In the genomic region with DNA sequence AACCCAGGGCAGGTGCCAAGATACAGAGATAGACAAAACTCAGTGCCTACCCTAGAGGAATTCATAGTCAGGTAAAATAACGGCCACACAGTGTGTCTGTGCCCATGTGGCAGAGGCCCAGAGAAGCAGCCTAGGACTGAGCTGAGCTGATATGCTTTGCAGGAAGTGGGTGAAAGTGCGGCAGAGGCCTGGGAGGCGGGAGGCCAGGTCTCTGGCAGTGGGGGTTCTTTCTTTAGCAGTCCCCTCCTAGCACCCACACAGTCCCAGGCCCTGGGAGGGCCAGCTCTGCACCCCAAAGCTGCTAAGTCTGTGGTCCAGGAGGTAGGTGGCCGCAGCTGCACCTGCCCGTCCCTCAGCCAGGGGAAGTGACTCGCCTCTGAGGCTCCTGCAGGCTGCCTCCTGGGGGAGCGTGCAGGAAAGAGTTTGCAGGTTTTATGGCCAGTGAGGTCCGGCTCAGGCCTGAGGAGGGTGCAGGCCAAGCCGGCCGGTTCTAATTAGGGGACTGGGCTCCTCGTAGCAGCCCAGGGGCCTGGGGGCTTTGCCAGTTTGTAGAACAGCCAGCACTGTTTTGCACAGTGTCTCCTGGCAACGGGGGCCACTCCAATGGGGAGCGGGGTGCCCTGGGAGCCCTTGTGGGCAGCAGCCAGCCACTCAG, we compare ENCODE assay signal across 10 cellular contexts.
DNase-seq lines count a peak whose midpoint lies in the region; ATAC-seq, FAIRE-seq and TF ChIP-seq lines count a peak whose summit lies in the region.
"Had no signal": no experiment of that assay in that cellular context is flagged by ENCODE, and none has a peak within 500 bp of the region (broad histone marks: within the 10 kb centered on the region; RNA-seq: fewer than 3 reads in every experiment).

No MANE protein-coding gene starts in this region.

- intact Hi-C loops in Right ventricle myocardium inferior (cut with DNase I): loop anchor here (5.0 kb wide), 1 partner anchor 42 kb away; no protein-coding TSS in a partner anchor
- intact Hi-C loops in cardiac septum (cut with DNase I): no loop called here
- intact Hi-C loops in transverse colon (cut with DNase I; ENCODE audit: low total_unique reads): no loop called here

- TF ChIP-seq CTCF in kidney epithelial cell (IDR thresholded peaks at IDR 0.05; ENCODE audit: insufficient read depth, low read length, poor library complexity, severe bottlenecking) (peak; percentile 20), transverse colon (IDR thresholded peaks at IDR 0.05) (peak in 2 of 5 experiments; percentile 19 to 33)

- H3K27ac Mint-ChIP-seq in activated T-cell treated with anti-CD3 and anti-CD28 coated beads, Interleukin-2, amount 50 U/mL, for 72 hours: no peak overlapping the region
- H3K27ac Mint-ChIP-seq: CD8-positive, alpha-beta memory T cell had no signal

- no peak overlapping the region for H3K4me3 Mint-ChIP-seq in activated T-cell treated with anti-CD3 and anti-CD28 coated beads, Interleukin-2, amount 50 U/mL, for 72 hours
- H3K4me3 Mint-ChIP-seq: CD8-positive, alpha-beta memory T cell had no signal

- H3K36me3 ChIP-seq in kidney epithelial cell (ENCODE audit: control insufficient read depth, insufficient read depth, low read length) (no peaks in the 10 kb centered on the region), transverse colon (no peaks in the 10 kb centered on the region)

- H3K9me3 ChIP-seq in transverse colon: no peaks in the 10 kb centered on the region

- peaks cover 7 to 23% (median 17%) of the 10 kb centered on the region in 4 donors for H3K4me1 ChIP-seq in transverse colon

- peak overlapping the region in 2 of 4 donors; percentile 2 to 17 for H3K27ac ChIP-seq in transverse colon

- no peak for FAIRE-seq in GM19239 (lab: Jason Lieb, UNC)

- no peaks in the 10 kb centered on the region for H3K27me3 Mint-ChIP-seq in activated T-cell treated with anti-CD3 and anti-CD28 coated beads, Interleukin-2, amount 50 U/mL, for 72 hours (ENCODE audit: low read depth)

- DNase-seq in Right ventricle myocardium inferior (ENCODE audit: missing footprints) (no peak), cardiac septum (ENCODE audit: low spot score) (no peak), kidney epithelial cell (ENCODE audit: low read depth) (no peak), GM19239 (ENCODE audit: insufficient read length, low spot score) (no peak), transverse colon (no peak)
- peak; percentile 11 to 20 for DNase-seq in activated T-cell treated with anti-CD3 and anti-CD28 coated beads, Interleukin-2, amount 50 U/mL, for 72 hours
- DNase-seq: NCI-H146 had no signal

- H3K9me3 Mint-ChIP-seq in activated T-cell treated with anti-CD3 and anti-CD28 coated beads, Interleukin-2, amount 50 U/mL, for 72 hours: no peaks in the 10 kb centered on the region

- TF ChIP-seq EP300 in transverse colon (IDR thresholded peaks at IDR 0.05; ENCODE audit: low read depth): no peak

- H3K4me3 ChIP-seq in kidney epithelial cell (ENCODE audit: low read depth, low read length) (no peak overlapping the region), transverse colon (no peak overlapping the region)

- 40 to 58% methylated on average over 1 to 13 of the region's 13 CpGs for WGBS in transverse colon (ENCODE audit: low coverage in 1 of 2), 2 donors

- no peak for TF ChIP-seq POLR2A in transverse colon (IDR thresholded peaks at IDR 0.05)

- H3K36me3 Mint-ChIP-seq in activated T-cell treated with anti-CD3 and anti-CD28 coated beads, Interleukin-2, amount 50 U/mL, for 72 hours (ENCODE audit: insufficient read depth in 2 of 2): no peaks in the 10 kb centered on the region
- H3K36me3 Mint-ChIP-seq: CD8-positive, alpha-beta memory T cell had no signal

- in situ Hi-C loops in transverse colon (cut with MboI; ENCODE audit: low pct_ligation_motif_present in 1 of 4, low pct_unique_long_range_greater_than_20kb in 1 of 4, low sequenced_read_pairs in 3 of 4): no loop called here

- no peaks in the 10 kb centered on the region for H3K27me3 ChIP-seq in kidney epithelial cell (ENCODE audit: control insufficient read depth, insufficient read depth, low read length)
- H3K27me3 ChIP-seq in transverse colon: no peaks in the 10 kb centered on the region

- ATAC-seq in Right ventricle myocardium inferior: peak; percentile 79
- peak; percentile 68 to 72 for ATAC-seq in activated T-cell treated with anti-CD3 and anti-CD28 coated beads, Interleukin-2, amount 50 U/mL, for 72 hours (replicated peaks in 1 of 2)
- ATAC-seq in GM19328 (IDR thresholded peaks at IDR 0.05; ENCODE audit: unreplicated experiment): no peak
- ATAC-seq in HG02588 (IDR thresholded peaks at IDR 0.05; ENCODE audit: unreplicated experiment): no peak

- H3K4me1 Mint-ChIP-seq in activated T-cell treated with anti-CD3 and anti-CD28 coated beads, Interleukin-2, amount 50 U/mL, for 72 hours (ENCODE audit: low read depth): peaks cover 20% of the 10 kb centered on the region

Comparison
In these comparisons a context has a peak if more than half of its experiments do, and no peak if none do; other contexts are left out.
1. ATAC-seq: peak in Right ventricle myocardium inferior (single experiment) and activated T-cell treated with anti-CD3 and anti-CD28 coated beads, Interleukin-2, amount 50 U/mL, for 72 hours (2 of 2); none in GM19328 (single experiment) and HG02588 (single experiment).
2. DNase-seq: peak in activated T-cell treated with anti-CD3 and anti-CD28 coated beads, Interleukin-2, amount 50 U/mL, for 72 hours (2 of 2); none in Right ventricle myocardium inferior (single experiment), cardiac septum (single experiment), kidney epithelial cell (single experiment), GM19239 (single experiment) and transverse colon (single experiment).